Comparison of ENCODE assay signal across 9 cellular contexts in the genomic region with DNA sequence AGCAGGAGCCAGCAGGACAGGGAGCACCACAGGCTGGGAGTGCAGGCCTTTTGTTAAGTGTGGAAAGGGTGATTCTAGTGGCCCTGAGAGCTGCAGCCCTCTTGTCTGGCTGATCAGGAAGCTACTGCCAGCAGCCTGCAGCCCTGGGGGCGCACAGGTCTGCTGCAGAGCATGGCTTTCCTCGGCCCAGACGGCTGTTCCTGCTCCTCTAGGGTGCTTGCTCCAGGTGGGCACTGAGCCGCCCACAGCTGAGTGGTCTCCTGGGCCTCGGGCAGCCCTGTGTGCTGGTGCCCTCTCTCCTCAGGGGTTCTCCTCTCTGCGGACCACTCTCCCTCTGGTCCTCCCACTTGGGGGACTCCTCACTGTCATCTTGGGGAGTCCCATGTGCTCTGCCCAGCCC. TPM values are rescaled to one million over a fixed set of nuclear protein-coding genes. Genes with fewer than 3 reads are reported as not detected.
DNase-seq lines count a peak whose midpoint lies in the region; ATAC-seq and TF ChIP-seq lines count a peak whose summit lies in the region.
"Had no signal": no experiment of that assay in that cellular context is flagged by ENCODE, and none has a peak within 500 bp of the region (broad histone marks: within the 10 kb centered on the region; RNA-seq: fewer than 3 reads in every experiment).

No MANE protein-coding gene starts in this region.

- no peaks in the 10 kb centered on the region for H3K9me3 Mint-ChIP-seq in activated naive CD8-positive, alpha-beta T cell treated with anti-CD3 and anti-CD28 coated beads, Interleukin-2, amount 50 U/mL, for 24 hours

- H3K27ac Mint-ChIP-seq in activated naive CD8-positive, alpha-beta T cell treated with anti-CD3 and anti-CD28 coated beads, Interleukin-2, amount 50 U/mL, for 24 hours: peak overlapping the region; percentile 94

- TF ChIP-seq CTCF in NB4 (IDR thresholded peaks at IDR 0.05; ENCODE audit: low read depth, low read length): no peak

- no peak for ATAC-seq in activated naive CD8-positive, alpha-beta T cell treated with anti-CD3 and anti-CD28 coated beads, Interleukin-2, amount 50 U/mL, for 24 hours
- ATAC-seq in GM18861 (IDR thresholded peaks at IDR 0.05; ENCODE audit: unreplicated experiment) (no peak), HG03175 (IDR thresholded peaks at IDR 0.05; ENCODE audit: unreplicated experiment) (no peak)

- no peak overlapping the region for H3K4me3 ChIP-seq in NB4 (ENCODE audit: low read depth, low read length)

- peak overlapping the region; percentile 98 for H3K4me3 Mint-ChIP-seq in activated naive CD8-positive, alpha-beta T cell treated with anti-CD3 and anti-CD28 coated beads, Interleukin-2, amount 50 U/mL, for 24 hours

- DNase-seq in NCI-H1417 (lab: John Stamatoyannopoulos, UW) (peak in 2 of 3 experiments; percentile 30 to 51), NCI-H1417 treated with DMSO at 0.1 percent for 48 hours (lab: John Stamatoyannopoulos, UW) (no peak), NB4 (ENCODE audit: low read depth) (peak; percentile 23), posterior vena cava (ENCODE audit: low spot score) (peak; percentile 60), activated gamma-delta T cell (lab: John Stamatoyannopoulos, UW) (no peak)
- no peak for DNase-seq in activated naive CD8-positive, alpha-beta T cell treated with anti-CD3 and anti-CD28 coated beads, Interleukin-2, amount 50 U/mL, for 24 hours
- DNase-seq: IMR-90 had no signal

- H3K27me3 Mint-ChIP-seq in activated naive CD8-positive, alpha-beta T cell treated with anti-CD3 and anti-CD28 coated beads, Interleukin-2, amount 50 U/mL, for 24 hours: no peaks in the 10 kb centered on the region

- intact Hi-C loops in posterior vena cava (cut with DNase I): no loop called here

- TF ChIP-seq POLR2A in NB4 (IDR thresholded peaks at IDR 0.05; ENCODE audit: extremely low read depth, insufficient read length): no peak

- peaks cover 8% of the 10 kb centered on the region for H3K36me3 Mint-ChIP-seq in activated naive CD8-positive, alpha-beta T cell treated with anti-CD3 and anti-CD28 coated beads, Interleukin-2, amount 50 U/mL, for 24 hours (ENCODE audit: low read depth)

- H3K4me1 Mint-ChIP-seq in activated naive CD8-positive, alpha-beta T cell treated with anti-CD3 and anti-CD28 coated beads, Interleukin-2, amount 50 U/mL, for 24 hours: peaks cover 95% of the 10 kb centered on the region

RNA-seq across cellular contexts. Expression of gene CCDC88C, which starts 18.9 kb away (rescaled TPM):
- total RNA-seq in posterior vena cava: 10 to 100 TPM in 1 of 2 donors, 1 to 10 TPM in 1; 7.2 to 14.9 TPM

Comparison
In these comparisons a context has a peak if more than half of its experiments do, and no peak if none do; other contexts are left out.
1. DNase-seq: peak in NCI-H1417 (2 of 3), NB4 (single experiment) and posterior vena cava (single experiment); none in NCI-H1417 treated with DMSO at 0.1 percent for 48 hours (single experiment), activated naive CD8-positive, alpha-beta T cell treated with anti-CD3 and anti-CD28 coated beads, Interleukin-2, amount 50 U/mL, for 24 hours (single experiment) and activated gamma-delta T cell (single experiment).